23 cellular contexts compared by ENCODE assay signal in genomic region chr11:105268404-105269062, GRCh38.
"Had no signal": no experiment of that assay in that cellular context is flagged by ENCODE, and none has a peak within 500 bp of the region (broad histone marks: within the 10 kb centered on the region; RNA-seq: fewer than 3 reads in every experiment).

No MANE protein-coding gene starts in this region.

- H3K4me1 Mint-ChIP-seq: IgD-negative memory B cell had no signal

- H3K4me3 ChIP-seq: K562 had no signal

- H3K4me2 ChIP-seq: KMS-11, SK-N-SH had no signal

- DNase-seq: Kasumi-1, MM.1S, NCI-H1092 treated with DMSO at 0.1 percent for 48 hours, NCI-H1436, NCI-H187, NCI-H2029, NCI-H2081 treated with DMSO at 0.1 percent for 48 hours, NCI-H2171, NCI-H226, NCI-H446, NCI-H510A, NCI-H524 treated with DMSO at 0.1 percent for 48 hours, NCI-H69, NCI-H774, RPMI8226, SHP77, SK-N-SH had no signal

- H3K4me3 Mint-ChIP-seq: IgD-negative memory B cell had no signal

- H3K9me3 ChIP-seq: SK-N-SH had no signal

- FAIRE-seq: HTR-8/SVneo, K562, RCC 7860 had no signal

- H3K27ac ChIP-seq: HL-60, KMS-11 had no signal

- ATAC-seq: K562 had no signal

- H3K9me2 ChIP-seq: SK-N-SH had no signal

- H3K27ac Mint-ChIP-seq: IgD-negative memory B cell had no signal

- H3K27me3 Mint-ChIP-seq: IgD-negative memory B cell had no signal
